Comparison of ENCODE assay signal across 15 cellular contexts in the genomic region with DNA sequence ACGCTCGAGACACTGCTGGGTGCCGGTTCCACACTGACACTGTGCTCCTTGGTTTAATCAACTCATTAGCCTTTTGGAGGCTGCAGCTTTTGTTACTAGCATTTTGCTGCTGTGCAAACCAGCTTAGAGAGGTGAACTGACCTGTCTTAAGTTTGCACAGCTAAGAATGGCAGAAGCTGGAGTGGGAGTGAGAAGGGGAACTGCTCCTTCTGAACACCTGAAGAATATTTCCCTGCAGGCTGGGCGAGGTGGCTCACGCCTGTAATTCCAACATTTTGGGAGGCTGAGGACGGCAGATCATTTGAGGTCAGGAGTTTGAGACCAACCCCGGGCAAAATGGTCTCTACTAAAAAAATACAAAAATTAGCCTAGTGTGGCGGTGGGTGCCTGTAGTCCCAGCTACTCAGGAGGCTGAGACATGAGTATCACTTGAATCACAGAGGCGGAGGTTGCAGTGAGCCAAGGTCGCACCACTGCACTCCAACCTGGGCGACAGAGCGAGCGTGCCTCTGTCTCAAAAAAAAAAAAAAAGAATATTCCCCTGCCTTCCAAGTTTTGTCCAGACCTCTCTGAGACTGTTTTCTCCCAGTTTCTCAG. TPM values are rescaled to one million over a fixed set of nuclear protein-coding genes. Genes with fewer than 3 reads are reported as not detected.
DNase-seq lines count a peak whose midpoint lies in the region; ATAC-seq and TF ChIP-seq lines count a peak whose summit lies in the region.
"Had no signal": no experiment of that assay in that cellular context is flagged by ENCODE, and none has a peak within 500 bp of the region (broad histone marks: within the 10 kb centered on the region; RNA-seq: fewer than 3 reads in every experiment).

No MANE protein-coding gene starts in this region.

- H3K36me3 Mint-ChIP-seq in GM23338 (ENCODE audit: low read depth) (peaks cover 36% of the 10 kb centered on the region), chondrocyte (ENCODE audit: low read depth) (peaks cover 14% of the 10 kb centered on the region)

- no peak for TF ChIP-seq CTCF in A673 (conservative IDR thresholded peaks at IDR 0.05; ENCODE audit: low read depth, low read length)
- no peak for TF ChIP-seq CTCF in GM23338 (conservative IDR thresholded peaks at IDR 0.05; ENCODE audit: low read depth in 2 of 2)
- TF ChIP-seq CTCF in chondrocyte (IDR thresholded peaks at IDR 0.05), result no peak

- H3K79me2 ChIP-seq in GM23338 (replicated peaks; ENCODE audit: insufficient read depth) (peaks cover 29% of the 10 kb centered on the region), trophoblast cell (ENCODE audit: control insufficient read depth, insufficient read depth, low read length, poor library complexity) (peaks cover 19% of the 10 kb centered on the region)

- H3K4me1 ChIP-seq in A673 (ENCODE audit: insufficient read depth, low read length, poor library complexity, severe bottlenecking) (peaks cover 17% of the 10 kb centered on the region), GM23338 (ENCODE audit: insufficient read depth) (peaks cover 23% of the 10 kb centered on the region), trophoblast cell (ENCODE audit: control insufficient read depth in 1 of 2, insufficient read depth in 2 of 2, low read length in 2 of 2) (peaks cover 21% of the 10 kb centered on the region in 2 experiments)

- H2AFZ ChIP-seq in GM23338, result no peak overlapping the region
- no peak overlapping the region for H2AFZ ChIP-seq in trophoblast cell (ENCODE audit: insufficient read depth, low read length, poor library complexity)

- DNase-seq in A673 (ENCODE audit: low spot score), result no peak
- no peak for DNase-seq in GM23338 (ENCODE audit: low spot score)
- DNase-seq in chondrocyte (ENCODE audit: low spot score), result no peak
- peak; percentile 60 to 71 for DNase-seq in trophoblast cell
- no peak for DNase-seq in effector CD4-positive, alpha-beta T cell
- no peak for DNase-seq in NCI-H510A (lab: John Stamatoyannopoulos, UW)
- DNase-seq: hippocampal formation; NCI-H1694; NCI-H748 treated with DMSO at 0.1 percent for 48 hours; ovary; stimulated activated CD4-positive, alpha-beta T cell treated with anti-CD3 and anti-CD28 coated beads, Interleukin-2, amount 100 ng/mL, for 24 hours had no signal

- H4K8ac ChIP-seq in trophoblast cell (ENCODE audit: low read depth, low read length), result no peak overlapping the region

- H3K4me1 Mint-ChIP-seq in GM23338 (peaks cover 48% of the 10 kb centered on the region), chondrocyte (ENCODE audit: low read depth) (peaks cover 33% of the 10 kb centered on the region)

- H3K14ac ChIP-seq in trophoblast cell (ENCODE audit: low read length), result no peak overlapping the region

- H4K12ac ChIP-seq in trophoblast cell (ENCODE audit: low read depth, low read length), result no peak overlapping the region

- no peak overlapping the region for H2BK120ac ChIP-seq in trophoblast cell (ENCODE audit: insufficient read depth, low read length, poor library complexity)

- 0 out of 2 replicates have a peak, but pooled peaks cover 8% of the 10 kb centered on the region for H3F3A ChIP-seq in GM23338 (replicated peaks; ENCODE audit: low read depth)

- H3K27ac ChIP-seq in A673 (ENCODE audit: low read depth, low read length, poor library complexity, severe bottlenecking) (peak overlapping the region; percentile 99), GM23338 (ENCODE audit: low read depth) (0 out of 2 replicates have a peak overlapping the region, but pooled peaks have one; percentile 26), trophoblast cell (ENCODE audit: low read depth, low read length) (peak overlapping the region; percentile 6)
- H3K27ac ChIP-seq: C4-2B had no signal

- H4K91ac ChIP-seq in trophoblast cell (ENCODE audit: low read depth, low read length), result no peak overlapping the region

- CTCF ChIA-PET in A673 (lab: Charles Lee), result no interaction called here

- H3K27me3 ChIP-seq in A673 (replicated peaks; ENCODE audit: insufficient read depth, low read depth, low read length, poor library complexity), result no peaks in the 10 kb centered on the region
- no peaks in the 10 kb centered on the region for H3K27me3 ChIP-seq in GM23338 (ENCODE audit: insufficient read depth)
- H3K27me3 ChIP-seq in trophoblast cell (ENCODE audit: insufficient read depth, low read length), result no peaks in the 10 kb centered on the region
- H3K27me3 ChIP-seq: ovary had no signal

- no peak overlapping the region for H2AK5ac ChIP-seq in trophoblast cell (ENCODE audit: low read length)

- ATAC-seq in GM23338 (no peak), GM21529 (IDR thresholded peaks at IDR 0.05; ENCODE audit: unreplicated experiment) (no peak), GM18498 (IDR thresholded peaks at IDR 0.05; ENCODE audit: unreplicated experiment) (no peak)
- ATAC-seq: stimulated activated effector memory CD8-positive, alpha-beta T cell treated with anti-CD3 and anti-CD28 coated beads, Interleukin-12 subunit alpha, Interleukin-12 subunit beta, amount 100 ng/mL, for 72 hours had no signal

- H4K20me1 ChIP-seq in GM23338 (replicated peaks; ENCODE audit: insufficient read depth), result no peaks in the 10 kb centered on the region; the same call in 1 of the 2 replicates

- H3K27ac Mint-ChIP-seq in GM23338, result no peak overlapping the region; the same call in 1 of the 2 replicates
- peak overlapping the region; percentile 100 for H3K27ac Mint-ChIP-seq in chondrocyte (ENCODE audit: unreplicated experiment)

- H3K4me3 ChIP-seq in A673 (ENCODE audit: low read depth, low read length, poor library complexity, severe bottlenecking) (no peak overlapping the region), GM23338 (no peak overlapping the region), trophoblast cell (ENCODE audit: low read depth, low read length) (no peak overlapping the region)
- H3K4me3 ChIP-seq: ovary had no signal

- H3K4me3 Mint-ChIP-seq in GM23338 (no peak overlapping the region; the same call in 2 of the 3 replicates), chondrocyte (ENCODE audit: unreplicated experiment) (no peak overlapping the region)

- H3K9me3 Mint-ChIP-seq in GM23338, result peaks cover 21% of the 10 kb centered on the region
- H3K9me3 Mint-ChIP-seq in chondrocyte (ENCODE audit: low read depth), result peaks cover 9% of the 10 kb centered on the region
- H3K9me3 Mint-ChIP-seq: stimulated activated effector memory CD8-positive, alpha-beta T cell treated with anti-CD3 and anti-CD28 coated beads, Interleukin-12 subunit alpha, Interleukin-12 subunit beta, amount 100 ng/mL, for 72 hours had no signal

- POLR2A ChIA-PET in A673 (lab: Charles Lee; ENCODE audit: low non-redundant PET), result no interaction called here

- peaks cover 28% of the 10 kb centered on the region for H3K79me1 ChIP-seq in trophoblast cell (ENCODE audit: low read length)

- no peak overlapping the region for H3K18ac ChIP-seq in trophoblast cell (ENCODE audit: low read length)

- no TSS peak for BruUV-seq in A673 (replicated peaks; lab: Mats Ljungman, UMichigan)

- intact Hi-C loops in A673 (cut with micrococcal nuclease; ENCODE audit: unreplicated experiment), result no loop called here

- H3K36me3 ChIP-seq in A673 (ENCODE audit: insufficient read depth, low read length, poor library complexity, severe bottlenecking) (peaks cover 28% of the 10 kb centered on the region), GM23338 (ENCODE audit: insufficient read depth) (no peaks in the 10 kb centered on the region), trophoblast cell (ENCODE audit: control insufficient read depth in 1 of 2, insufficient read depth in 2 of 2, low read length in 2 of 2) (no peaks in the 10 kb centered on the region)
- H3K36me3 ChIP-seq: ovary had no signal

- no peak overlapping the region for H2BK5ac ChIP-seq in trophoblast cell (ENCODE audit: low read depth, low read length, poor library complexity)

- H3K23ac ChIP-seq in trophoblast cell (ENCODE audit: low read length), result no peak overlapping the region

- H2BK12ac ChIP-seq in trophoblast cell (ENCODE audit: low read length), result no peak overlapping the region

- no peaks in the 10 kb centered on the region for H3K9me2 ChIP-seq in GM23338 (ENCODE audit: insufficient read depth)

- no peak overlapping the region for H3K9ac ChIP-seq in trophoblast cell (ENCODE audit: low read length)

- peaks cover 13% of the 10 kb centered on the region for H3K27me3 Mint-ChIP-seq in GM23338 (ENCODE audit: insufficient read depth, low read depth, poor library complexity)
- H3K27me3 Mint-ChIP-seq in chondrocyte (ENCODE audit: low read depth), result no peaks in the 10 kb centered on the region

- H3K9me3 ChIP-seq in A673 (ENCODE audit: low read depth, low read length, poor library complexity, severe bottlenecking) (peaks cover 4% of the 10 kb centered on the region), trophoblast cell (ENCODE audit: insufficient read depth, low read depth, low read length) (peaks cover under 1% of the 10 kb centered on the region)
- H3K9me3 ChIP-seq: ovary had no signal

- no CpG with 5 or more reads among the region's 13 CpGs for WGBS in trophoblast cell (ENCODE audit: extremely low coverage, insufficient coverage, insufficient read length)

- H3K4ac ChIP-seq in trophoblast cell (ENCODE audit: low read depth, low read length), result no peak overlapping the region

- H3K4me2 ChIP-seq in GM23338, result no peak overlapping the region
- no peak overlapping the region for H3K4me2 ChIP-seq in trophoblast cell (ENCODE audit: low read length)

TF ChIP-seq in GM23338, 12 proteins besides CTCF, POLR2A, EP300 and RAD21 (continues in another document):
- TF ChIP-seq ZNF331 (CRISPR knock-in tag; IDR thresholded peaks at IDR 0.05; ENCODE audit: low read depth) (no peak), JUNB (IDR thresholded peaks at IDR 0.05; ENCODE audit: unreplicated experiment) (no peak), POLR2AphosphoS5 (IDR thresholded peaks at IDR 0.05; ENCODE audit: low read depth) (no peak)

RNA-seq across cellular contexts. Expression of a gene that starts 5.0 kb away (rescaled TPM):
- 130 and 136 TPM in 2 replicates for total RNA-seq in A673 (2021)
- 20.5 and 25.4 TPM in 2 replicates for total RNA-seq in GM23338 (2014; rRNA removed; shearing (Covaris generic))
- 20.6 and 23.7 TPM in 2 replicates for polyA plus RNA-seq in GM23338 (2016; fragmentation: Nextera tagmentation; extraction: Ambion mirVana)
- total RNA-seq in chondrocyte, result 20.4 to 81.4 TPM (median 78.7 TPM) in 3 replicates
- polyA plus RNA-seq in trophoblast cell (2013), result 167 and 177 TPM in 2 replicates

RNA-seq across cellular contexts. Expression of a gene that starts 42.1 kb away (rescaled TPM):
- total RNA-seq in A673 (2021) (22.9 and 25.9 TPM in 2 replicates), chondrocyte (36.8 to 42.3 TPM (median 41.4 TPM) in 3 replicates)
- total RNA-seq in GM23338 (2014; rRNA removed; shearing (Covaris generic)), result 33.0 and 43.6 TPM in 2 replicates
- polyA plus RNA-seq in GM23338 (2016; fragmentation: Nextera tagmentation; extraction: Ambion mirVana), result 31.6 and 34.5 TPM in 2 replicates
- polyA plus RNA-seq in trophoblast cell (2013), result 132 and 134 TPM in 2 replicates

Comparison
In these comparisons a context has a peak if more than half of its experiments do, and no peak if none do; other contexts are left out.
1. DNase-seq: peak in trophoblast cell (2 of 2); none in A673 (single experiment), GM23338 (single experiment), chondrocyte (single experiment), effector CD4-positive, alpha-beta T cell (single experiment) and NCI-H510A (single experiment).
2. H3K27ac ChIP-seq: peak in every context shown above with its lines; median percentile 99 in A673; 26 in GM23338; 6 in trophoblast cell.